In the genomic region with DNA sequence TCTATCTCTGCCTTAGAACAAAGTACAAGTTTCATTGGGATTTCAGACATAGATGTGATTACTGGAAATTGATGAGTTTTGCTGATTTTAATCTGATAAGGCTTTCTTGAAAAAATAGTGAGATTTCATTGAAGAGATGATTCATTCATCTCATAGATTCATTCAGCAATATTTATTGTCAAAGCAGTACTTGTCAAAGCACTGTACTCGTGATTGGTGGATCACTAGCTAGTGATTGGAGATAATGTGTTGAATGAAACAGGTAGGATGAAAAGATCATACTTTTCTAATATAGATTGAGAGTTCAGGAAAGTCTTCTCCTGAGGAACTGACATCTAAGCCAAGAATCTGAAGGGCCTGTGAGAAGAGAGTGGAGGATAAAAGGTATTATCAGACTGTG, we compare ENCODE assay signal across 26 cellular contexts.
"Had no signal": no experiment of that assay in that cellular context is flagged by ENCODE, and none has a peak within 500 bp of the region (broad histone marks: within the 10 kb centered on the region; RNA-seq: fewer than 3 reads in every experiment).

No MANE protein-coding gene starts in this region.

- H3K9me3 ChIP-seq: adrenal gland, SJCRH30 had no signal

- H3K27ac ChIP-seq: adrenal gland, RWPE1, SJCRH30 had no signal

- H3K4me3 ChIP-seq: adrenal gland, K562, SJCRH30 had no signal

- H3K4me3 Mint-ChIP-seq: activated CD8-positive, alpha-beta memory T cell treated with anti-CD3 and anti-CD28 coated beads, Interleukin-2, amount 10 ng/mL, durations not matched to agents 7 days and 5 days; activated naive CD8-positive, alpha-beta T cell treated with anti-CD3 and anti-CD28 coated beads for 36 hours; WTC11 had no signal

- H3K27me3 Mint-ChIP-seq: activated CD8-positive, alpha-beta memory T cell treated with anti-CD3 and anti-CD28 coated beads, Interleukin-2, amount 10 ng/mL, durations not matched to agents 7 days and 5 days; activated naive CD8-positive, alpha-beta T cell treated with anti-CD3 and anti-CD28 coated beads for 36 hours had no signal

- H3K4me1 Mint-ChIP-seq: WTC11 had no signal

- DNase-seq: activated CD8-positive, alpha-beta memory T cell treated with anti-CD3 and anti-CD28 coated beads, Interleukin-2, amount 10 ng/mL, durations not matched to agents 7 days and 5 days; activated effector memory CD4-positive, alpha-beta T cell treated with Interleukin-2 at 50 U/mL for 16 hours; activated naive CD4-positive, alpha-beta T cell treated with Interleukin-2 at 50 U/mL for 16 hours; activated naive CD8-positive, alpha-beta T cell treated with anti-CD3 and anti-CD28 coated beads for 36 hours; adrenal gland; anterior cingulate cortex; cerebellar nuclear complex; Karpas-422; MM.1S; NCI-H1105; NCI-H1436; NCI-H1694 treated with DMSO at 0.1 percent for 48 hours; NCI-H2029 treated with DMSO at 0.1 percent for 48 hours; NCI-H510A treated with DMSO at 0.1 percent for 48 hours; NCI-H69; NK-92 treated with Interleukin-12 subunit alpha and Interleukin-12 subunit beta, amount 100 ng/mL, for 24 hours; OCI-M1; Right ventricle myocardium superior; SJCRH30; SW 1271; T-helper 9 cell had no signal

- H3K27me3 ChIP-seq: adrenal gland, SJCRH30 had no signal

- H3K27ac Mint-ChIP-seq: activated CD8-positive, alpha-beta memory T cell treated with anti-CD3 and anti-CD28 coated beads, Interleukin-2, amount 10 ng/mL, durations not matched to agents 7 days and 5 days; activated naive CD8-positive, alpha-beta T cell treated with anti-CD3 and anti-CD28 coated beads for 36 hours; WTC11 had no signal

- H3K9me3 Mint-ChIP-seq: activated naive CD8-positive, alpha-beta T cell treated with anti-CD3 and anti-CD28 coated beads for 36 hours; WTC11 had no signal

- ATAC-seq: activated CD8-positive, alpha-beta memory T cell treated with anti-CD3 and anti-CD28 coated beads, Interleukin-2, amount 10 ng/mL, durations not matched to agents 7 days and 5 days; K562; Panc1; SK-N-SH treated with all-trans-retinoic acid at 6 μM for 48 hours; WTC11 had no signal

- H3K4me1 ChIP-seq: SJCRH30 had no signal
